Comparison of ENCODE assay signal across 21 cellular contexts in genomic region chr15:80563372-80563997, GRCh38.
DNase-seq lines count a peak whose midpoint lies in the region; ATAC-seq, FAIRE-seq and TF ChIP-seq lines count a peak whose summit lies in the region.
"Had no signal": no experiment of that assay in that cellular context is flagged by ENCODE, and none has a peak within 500 bp of the region (broad histone marks: within the 10 kb centered on the region; RNA-seq: fewer than 3 reads in every experiment).

No MANE protein-coding gene starts in this region.

- no peaks in the 10 kb centered on the region for H3K9me3 ChIP-seq in K562 (replicated peaks; ENCODE audit: control insufficient read depth, insufficient read depth, low read depth, low read length)

- H3K4me3 Mint-ChIP-seq in activated CD4-positive, alpha-beta T cell treated with anti-CD3 and anti-CD28 coated beads, Interleukin-2, amount 10 ng/mL, durations not matched to agents 7 days and 5 days: no peak overlapping the region
- H3K4me3 Mint-ChIP-seq: CD14-positive monocyte, GM23338 had no signal

- intact Hi-C loops in K562 (cut with micrococcal nuclease): no loop called here
- intact Hi-C loops in head of caudate nucleus (cut with DNase I): no loop called here

- no peak for FAIRE-seq in K562 (lab: Jason Lieb, UNC)
- FAIRE-seq: GM19239 had no signal

- peaks cover 2 to 39% of the 10 kb centered on the region in 2 experiments; a peak in 4 of 5 replicates for H3K27me3 ChIP-seq in K562 (ENCODE audit: control insufficient read depth in 2 of 2, insufficient read depth in 2 of 2, low read length in 2 of 2)

- POLR2A ChIA-PET in K562 (lab: Yijun Ruan, JAX): interaction anchor here (0.5 kb wide), 1 partner anchor 65 kb away, joined by 3 read pairs; no protein-coding TSS in a partner anchor
- POLR2A ChIA-PET in activated CD4-positive, alpha-beta T cell treated with anti-CD3 and anti-CD28 coated beads, Interleukin-2, amount 10 ng/mL, durations not matched to agents 7 days and 5 days (lab: Charles Lee): no interaction called here

- H3K27me3 Mint-ChIP-seq in activated CD4-positive, alpha-beta T cell treated with anti-CD3 and anti-CD28 coated beads, Interleukin-2, amount 10 ng/mL, durations not matched to agents 7 days and 5 days: peaks cover 9% of the 10 kb centered on the region

- TF ChIP-seq POLR2A in K562 (conservative IDR thresholded peaks at IDR 0.05): no peak

- H3K4me1 ChIP-seq in K562 (replicated peaks in 1 of 2; ENCODE audit: control insufficient read depth in 2 of 2, insufficient read depth in 2 of 2, low read length in 2 of 2): peaks cover 0 to 12% of the 10 kb centered on the region in 2 experiments; a peak in 3 of 5 replicates

- CTCF ChIA-PET in K562 (lab: Yijun Ruan, JAX; ENCODE audit: low intra/inter-chr PET ratio): no interaction called here
- CTCF ChIA-PET in activated CD4-positive, alpha-beta T cell treated with anti-CD3 and anti-CD28 coated beads, Interleukin-2, amount 10 ng/mL, durations not matched to agents 7 days and 5 days (lab: Charles Lee): interaction anchor here (1.0 kb wide), 1 partner anchor 119 kb away, joined by 5 read pairs; no protein-coding TSS in a partner anchor

- no peak for TF ChIP-seq CTCF in K562 (IDR thresholded peaks at IDR 0.05 in 2 of 3, conservative IDR thresholded peaks at IDR 0.05 in 1 of 3; ENCODE audit: insufficient read depth in 2 of 3, low read depth in 1 of 3, low read length in 3 of 3)

- no peaks in the 10 kb centered on the region for H3K79me2 ChIP-seq in K562 (ENCODE audit: control insufficient read depth, insufficient read depth, low read length)

- no peak for ATAC-seq in K562
- ATAC-seq in HG02763 (IDR thresholded peaks at IDR 0.05; ENCODE audit: unreplicated experiment): no peak
- ATAC-seq: GM23338 had no signal

- H3K9me3 Mint-ChIP-seq in activated CD4-positive, alpha-beta T cell treated with anti-CD3 and anti-CD28 coated beads, Interleukin-2, amount 10 ng/mL, durations not matched to agents 7 days and 5 days: no peaks in the 10 kb centered on the region
- H3K9me3 Mint-ChIP-seq: GM23338 had no signal

- BruUV-seq in K562 (replicated peaks; lab: Mats Ljungman, UMichigan): no TSS peak

- no peaks in the 10 kb centered on the region; the same call in none of the 2 replicates for H4K20me1 ChIP-seq in K562 (replicated peaks; ENCODE audit: control insufficient read depth, insufficient read depth, low read length)

- H3K9ac ChIP-seq in K562 (ENCODE audit: insufficient read depth in 1 of 2, low read depth in 2 of 2, low read length in 2 of 2): no peak overlapping the region

- H3K4me1 Mint-ChIP-seq in activated CD4-positive, alpha-beta T cell treated with anti-CD3 and anti-CD28 coated beads, Interleukin-2, amount 10 ng/mL, durations not matched to agents 7 days and 5 days: peaks cover 6% of the 10 kb centered on the region

- no peak for TF ChIP-seq RAD21 in K562 (CRISPR knock-in tag; conservative IDR thresholded peaks at IDR 0.05 in 1 of 2, IDR thresholded peaks at IDR 0.05 in 1 of 2)

- WGBS in K562 (ENCODE audit: insufficient coverage, low coverage, missing lambda C conversion rate): 3% methylated on average over 6 of the region's 7 CpGs

- H3K4me3 ChIP-seq in K562: no peak overlapping the region
- H3K4me3 ChIP-seq: GM23338 had no signal

- peaks cover 4% of the 10 kb centered on the region for H3K9me1 ChIP-seq in K562 (ENCODE audit: control insufficient read depth, insufficient read depth, low read length)

- no peak overlapping the region for H2AFZ ChIP-seq in K562 (ENCODE audit: low read depth, low read length)
- H2AFZ ChIP-seq: GM23338 had no signal

- no peak overlapping the region for H3K4me2 ChIP-seq in K562 (ENCODE audit: insufficient read depth, low read length)
- H3K4me2 ChIP-seq: GM23338 had no signal

- no peaks in the 10 kb centered on the region for H3K36me3 Mint-ChIP-seq in activated CD4-positive, alpha-beta T cell treated with anti-CD3 and anti-CD28 coated beads, Interleukin-2, amount 10 ng/mL, durations not matched to agents 7 days and 5 days (ENCODE audit: low read depth)
- H3K36me3 Mint-ChIP-seq: CD14-positive monocyte had no signal

- no peak for TF ChIP-seq EP300 in K562 (IDR thresholded peaks at IDR 0.05; ENCODE audit: low read length)

- in situ Hi-C loops in G401 (cut with HindIII; ENCODE audit: low sequenced_read_pairs) (no loop called here), K562 (cut with MboI) (no loop called here)

- no peak overlapping the region for H3K27ac Mint-ChIP-seq in activated CD4-positive, alpha-beta T cell treated with anti-CD3 and anti-CD28 coated beads, Interleukin-2, amount 10 ng/mL, durations not matched to agents 7 days and 5 days
- H3K27ac Mint-ChIP-seq: CD14-positive monocyte, GM23338 had no signal

- no peaks in the 10 kb centered on the region for H3K36me3 ChIP-seq in K562 (ENCODE audit: control insufficient read depth, insufficient read depth, low read length)

- H3K27ac ChIP-seq in K562 (ENCODE audit: extremely low read depth, low read depth, low read length): no peak overlapping the region

- peak; percentile 20 for DNase-seq in G401 (ENCODE audit: low spot score)
- DNase-seq in K562 (ENCODE audit: extremely low read depth in 1 of 4, low spot score in 3 of 4): no peak
- peak in 36 of 42 donors; percentile 31 to 90 (median 64) for DNase-seq in head of caudate nucleus
- DNase-seq in putamen (ENCODE audit: low spot score): peak; percentile 70
- no peak for DNase-seq in activated CD4-positive, alpha-beta T cell treated with anti-CD3 and anti-CD28 coated beads, Interleukin-2, amount 10 ng/mL, durations not matched to agents 7 days and 5 days
- no peak for DNase-seq in cerebellum (ENCODE audit: low spot score)
- no peak for DNase-seq in T1000 (lab: John Stamatoyannopoulos, UW)
- DNase-seq: 8988T, GDM1, HCEC 1CT, NCI-H1105 treated with DMSO at 0.1 percent for 48 hours, NCI-H1694, NCI-H2081 treated with DMSO at 0.1 percent for 48 hours, NCI-H446 treated with DMSO at 0.1 percent for 48 hours, NCI-H774, OCI-M1, Right ventricle myocardium superior had no signal

TF ChIP-seq in K562, 482 proteins besides CTCF, POLR2A, EP300 and RAD21:
- TF ChIP-seq CHD4 (IDR thresholded peaks at IDR 0.05; ENCODE audit: insufficient read depth, insufficient replicate concordance, low read depth, low read length, poor library complexity, severe bottlenecking) (no peak), GABPA (tag; conservative IDR thresholded peaks at IDR 0.05; ENCODE audit: low read depth) (peak; percentile 61), ZNF217 (CRISPR knock-in tag; IDR thresholded peaks at IDR 0.05) (no peak), PKNOX1 (IDR thresholded peaks at IDR 0.05) (no peak)

Comparison
In these comparisons a context has a peak if more than half of its experiments do, and no peak if none do; other contexts are left out.
1. DNase-seq: peak in G401 (single experiment), head of caudate nucleus (36 of 42) and putamen (single experiment); none in K562 (0 of 4), activated CD4-positive, alpha-beta T cell treated with anti-CD3 and anti-CD28 coated beads, Interleukin-2, amount 10 ng/mL, durations not matched to agents 7 days and 5 days (single experiment), cerebellum (single experiment) and T1000 (single experiment).